ENCODE assay signal across 1 cellular context in the genomic region with DNA sequence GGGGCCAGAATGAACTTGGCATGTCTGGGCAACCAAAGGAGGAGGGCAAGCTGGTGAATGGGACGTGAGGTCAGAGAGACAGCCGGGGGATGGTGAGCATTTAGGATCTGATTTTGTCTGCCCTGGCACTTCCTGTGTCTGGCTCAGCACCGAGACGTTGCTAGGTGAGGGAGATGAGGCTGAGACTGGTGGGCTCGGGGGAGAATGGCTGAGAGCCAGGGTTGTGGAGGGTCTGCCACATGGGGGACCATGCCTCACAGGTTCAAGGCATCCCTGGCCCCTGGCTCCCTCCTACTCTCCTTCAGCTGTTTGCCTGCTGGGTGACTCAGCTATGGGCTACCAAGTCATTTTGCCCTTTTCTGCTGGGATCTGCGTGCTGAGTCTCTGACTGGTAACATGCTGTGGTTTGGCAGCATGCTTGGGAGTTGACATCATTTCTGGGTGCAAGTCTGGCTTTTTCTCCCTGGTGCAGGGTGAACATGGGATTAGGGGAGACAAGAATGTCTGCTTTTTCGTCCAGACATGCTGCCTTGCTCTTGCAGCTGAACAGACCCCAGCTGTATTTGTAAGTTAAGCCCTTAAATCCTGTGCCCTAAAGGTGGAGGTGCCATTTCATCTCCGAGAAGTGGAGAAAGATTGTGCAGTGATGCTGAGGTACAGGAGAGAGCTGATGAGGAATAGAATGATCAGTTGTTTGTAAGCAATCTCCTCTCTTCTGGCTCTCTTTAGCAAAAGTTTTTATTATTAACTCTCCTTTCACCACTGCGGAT.
TF ChIP-seq lines count a peak whose summit lies in the region.

No MANE protein-coding gene starts in this region.

TF ChIP-seq in K562, 482 proteins besides CTCF, POLR2A, EP300 and RAD21 (continued from another document):
- TF ChIP-seq, protein P1, sequence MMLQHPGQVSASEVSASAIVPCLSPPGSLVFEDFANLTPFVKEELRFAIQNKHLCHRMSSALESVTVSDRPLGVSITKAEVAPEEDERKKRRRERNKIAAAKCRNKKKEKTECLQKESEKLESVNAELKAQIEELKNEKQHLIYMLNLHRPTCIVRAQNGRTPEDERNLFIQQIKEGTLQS (IDR thresholded peaks at IDR 0.05), result peak; percentile 82
- TF ChIP-seq, protein P1 (CRISPR knock-in tag; conservative IDR thresholded peaks at IDR 0.05), result no peak
- TF ChIP-seq NR2F6 (CRISPR knock-in tag; IDR thresholded peaks at IDR 0.05) (no peak), ETV5 (CRISPR knock-in tag; IDR thresholded peaks at IDR 0.05; ENCODE audit: low read depth) (no peak), PHB2 (IDR thresholded peaks at IDR 0.05; ENCODE audit: low read depth) (no peak), CSDE1 (IDR thresholded peaks at IDR 0.05) (no peak), ARID1B (IDR thresholded peaks at IDR 0.05) (peak; percentile 31; the same call in 1 of the 2 replicates), FOSL1 (tag; conservative IDR thresholded peaks at IDR 0.05) (peak; percentile 75), DPF2 (IDR thresholded peaks at IDR 0.05) (peak; percentile 40; the same call in 1 of the 2 replicates), JUND (IDR thresholded peaks at IDR 0.05; ENCODE audit: borderline replicate concordance, low read depth, low read length) (peak; percentile 68; the same call in 1 of the 2 replicates), JUND (tag; IDR thresholded peaks at IDR 0.05; ENCODE audit: borderline replicate concordance, low read depth, low read length) (peak; percentile 35; the same call in 1 of the 3 replicates), SAFB (IDR thresholded peaks at IDR 0.05; ENCODE audit: borderline replicate concordance, low read depth, low read length) (no peak), SMAD3 (CRISPR knock-in tag; conservative IDR thresholded peaks at IDR 0.05) (no peak)
- TF ChIP-seq, protein P2, sequence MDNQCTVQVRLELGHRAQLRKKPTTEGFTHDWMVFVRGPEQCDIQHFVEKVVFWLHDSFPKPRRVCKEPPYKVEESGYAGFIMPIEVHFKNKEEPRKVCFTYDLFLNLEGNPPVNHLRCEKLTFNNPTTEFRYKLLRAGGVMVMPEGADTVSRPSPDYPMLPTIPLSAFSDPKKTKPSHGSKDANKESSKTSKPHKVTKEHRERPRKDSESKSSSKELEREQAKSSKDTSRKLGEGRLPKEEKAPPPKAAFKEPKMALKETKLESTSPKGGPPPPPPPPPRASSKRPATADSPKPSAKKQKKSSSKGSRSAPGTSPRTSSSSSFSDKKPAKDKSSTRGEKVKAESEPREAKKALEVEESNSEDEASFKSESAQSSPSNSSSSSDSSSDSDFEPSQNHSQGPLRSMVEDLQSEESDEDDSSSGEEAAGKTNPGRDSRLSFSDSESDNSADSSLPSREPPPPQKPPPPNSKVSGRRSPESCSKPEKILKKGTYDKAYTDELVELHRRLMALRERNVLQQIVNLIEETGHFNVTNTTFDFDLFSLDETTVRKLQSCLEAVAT (IDR thresholded peaks at IDR 0.05), result 0 out of 4 replicates have a peak, but pooled peaks of 1 of the 2 experiments have one; percentile 54
- TF ChIP-seq, protein P3, sequence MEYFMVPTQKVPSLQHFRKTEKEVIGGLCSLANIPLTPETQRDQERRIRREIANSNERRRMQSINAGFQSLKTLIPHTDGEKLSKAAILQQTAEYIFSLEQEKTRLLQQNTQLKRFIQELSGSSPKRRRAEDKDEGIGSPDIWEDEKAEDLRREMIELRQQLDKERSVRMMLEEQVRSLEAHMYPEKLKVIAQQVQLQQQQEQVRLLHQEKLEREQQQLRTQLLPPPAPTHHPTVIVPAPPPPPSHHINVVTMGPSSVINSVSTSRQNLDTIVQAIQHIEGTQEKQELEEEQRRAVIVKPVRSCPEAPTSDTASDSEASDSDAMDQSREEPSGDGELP (CRISPR knock-in tag; IDR thresholded peaks at IDR 0.05; ENCODE audit: borderline replicate concordance), result peak; percentile 42; the same call in 1 of the 2 replicates
